1 cellular context compared by ENCODE assay signal in genomic region chr19:49340069-49340864, GRCh38.
TF ChIP-seq lines count a peak whose summit lies in the region.

No MANE protein-coding gene starts in this region.

TF ChIP-seq in HepG2, 621 proteins besides CTCF, POLR2A, EP300 and RAD21 (continued from another document and continues in another):
- no peak for TF ChIP-seq HNF4G (IDR thresholded peaks at IDR 0.05; ENCODE audit: borderline replicate concordance, low read depth, low read length)
- no peak for TF ChIP-seq HNF4G (CRISPR knock-in tag; IDR thresholded peaks at IDR 0.05; ENCODE audit: borderline replicate concordance, low read depth)
- TF ChIP-seq STAG1 (CRISPR knock-in tag; IDR thresholded peaks at IDR 0.05), result no peak
- TF ChIP-seq ATF7 (IDR thresholded peaks at IDR 0.05), result no peak
- no peak for TF ChIP-seq ATF7 (CRISPR knock-in tag; IDR thresholded peaks at IDR 0.05)
- no peak for TF ChIP-seq ATF1 (CRISPR knock-in tag; IDR thresholded peaks at IDR 0.05)
- no peak for TF ChIP-seq ZNF780A (CRISPR knock-in tag; IDR thresholded peaks at IDR 0.05)
- TF ChIP-seq ERF (CRISPR knock-in tag; IDR thresholded peaks at IDR 0.05), result no peak
- TF ChIP-seq ZNF350 (CRISPR knock-in tag; IDR thresholded peaks at IDR 0.05; ENCODE audit: borderline replicate concordance, low read depth), result peak; percentile 25; the same call in 1 of the 2 replicates
- TF ChIP-seq E2F2 (CRISPR knock-in tag; IDR thresholded peaks at IDR 0.05; ENCODE audit: borderline replicate concordance), result no peak
- no peak for TF ChIP-seq ZNF512 (CRISPR knock-in tag; IDR thresholded peaks at IDR 0.05)
- TF ChIP-seq BHLHE40 (IDR thresholded peaks at IDR 0.05; ENCODE audit: low read length), result peak; percentile 94
- no peak for TF ChIP-seq ZNF816 (CRISPR knock-in tag; IDR thresholded peaks at IDR 0.05; ENCODE audit: borderline replicate concordance)
- TF ChIP-seq MAZ (IDR thresholded peaks at IDR 0.05; ENCODE audit: borderline replicate concordance, low read depth, low read length), result no peak
- TF ChIP-seq MAZ (CRISPR knock-in tag; IDR thresholded peaks at IDR 0.05; ENCODE audit: low read depth), result no peak
- TF ChIP-seq HOXA7 (CRISPR knock-in tag; IDR thresholded peaks at IDR 0.05), result no peak
- TF ChIP-seq ZFYVE20 (CRISPR knock-in tag; IDR thresholded peaks at IDR 0.05; ENCODE audit: borderline replicate concordance, low read depth), result no peak
- peak; percentile 58 for TF ChIP-seq THAP11 (CRISPR knock-in tag; IDR thresholded peaks at IDR 0.05)
- TF ChIP-seq SAFB2 (CRISPR knock-in tag; IDR thresholded peaks at IDR 0.05; ENCODE audit: borderline replicate concordance, low read depth), result no peak
- no peak for TF ChIP-seq HIVEP1 (CRISPR knock-in tag; IDR thresholded peaks at IDR 0.05)
- TF ChIP-seq THRA (CRISPR knock-in tag; IDR thresholded peaks at IDR 0.05; ENCODE audit: borderline replicate concordance), result no peak
- TF ChIP-seq FOXO1 (CRISPR knock-in tag; IDR thresholded peaks at IDR 0.05), result no peak
- TF ChIP-seq YY1 (IDR thresholded peaks at IDR 0.05; ENCODE audit: insufficient read depth, insufficient replicate concordance, low read depth, low read length), result peak; percentile 12
- peak; percentile 50; the same call in 1 of the 2 replicates for TF ChIP-seq SALL1 (CRISPR knock-in tag; IDR thresholded peaks at IDR 0.05)
- peak; percentile 76; the same call in 1 of the 2 replicates for TF ChIP-seq MLX (CRISPR knock-in tag; IDR thresholded peaks at IDR 0.05)
- TF ChIP-seq SPEN (CRISPR knock-in tag; IDR thresholded peaks at IDR 0.05; ENCODE audit: low read depth), result no peak
- TF ChIP-seq TEAD3 (CRISPR knock-in tag; optimal IDR thresholded peaks at IDR 0.05; ENCODE audit: borderline replicate concordance), result peak; percentile 71
- no peak for TF ChIP-seq PRMT3 (CRISPR knock-in tag; IDR thresholded peaks at IDR 0.05; ENCODE audit: borderline replicate concordance, low read depth)
- TF ChIP-seq ZNF318 (CRISPR knock-in tag; IDR thresholded peaks at IDR 0.05), result no peak
- no peak for TF ChIP-seq ZIK1 (CRISPR knock-in tag; IDR thresholded peaks at IDR 0.05; ENCODE audit: borderline replicate concordance, low read depth)
- no peak for TF ChIP-seq NCOA1 (CRISPR knock-in tag; IDR thresholded peaks at IDR 0.05)
- TF ChIP-seq RBAK (CRISPR knock-in tag; IDR thresholded peaks at IDR 0.05), result no peak
- no peak for TF ChIP-seq EED (CRISPR knock-in tag; IDR thresholded peaks at IDR 0.05)
- TF ChIP-seq TGIF2 (CRISPR knock-in tag; IDR thresholded peaks at IDR 0.05), result no peak
- TF ChIP-seq ZNF782 (CRISPR knock-in tag; IDR thresholded peaks at IDR 0.05; ENCODE audit: borderline replicate concordance), result no peak
- TF ChIP-seq ESRRA (CRISPR knock-in tag; IDR thresholded peaks at IDR 0.05; ENCODE audit: low read depth), result no peak
- no peak for TF ChIP-seq ZBTB34 (CRISPR knock-in tag; IDR thresholded peaks at IDR 0.05)
- TF ChIP-seq IKZF4 (CRISPR knock-in tag; IDR thresholded peaks at IDR 0.05; ENCODE audit: borderline replicate concordance, low read depth, not compliant biosample characterization), result no peak
- peak; percentile 34 for TF ChIP-seq GABPB1 (CRISPR knock-in tag; IDR thresholded peaks at IDR 0.05)
- TF ChIP-seq KLF9 (CRISPR knock-in tag; IDR thresholded peaks at IDR 0.05; ENCODE audit: low read depth), result no peak
- no peak for TF ChIP-seq AKNA (CRISPR knock-in tag; IDR thresholded peaks at IDR 0.05; ENCODE audit: borderline replicate concordance)
- TF ChIP-seq TAF15 (IDR thresholded peaks at IDR 0.05; ENCODE audit: low read depth, low read length, poor library complexity, severe bottlenecking), result no peak
- TF ChIP-seq ZNF7 (CRISPR knock-in tag; IDR thresholded peaks at IDR 0.05), result no peak
- peak; percentile 71 for TF ChIP-seq MNT (IDR thresholded peaks at IDR 0.05)
